Comparison of ENCODE assay signal across 1 cellular context in the genomic region with DNA sequence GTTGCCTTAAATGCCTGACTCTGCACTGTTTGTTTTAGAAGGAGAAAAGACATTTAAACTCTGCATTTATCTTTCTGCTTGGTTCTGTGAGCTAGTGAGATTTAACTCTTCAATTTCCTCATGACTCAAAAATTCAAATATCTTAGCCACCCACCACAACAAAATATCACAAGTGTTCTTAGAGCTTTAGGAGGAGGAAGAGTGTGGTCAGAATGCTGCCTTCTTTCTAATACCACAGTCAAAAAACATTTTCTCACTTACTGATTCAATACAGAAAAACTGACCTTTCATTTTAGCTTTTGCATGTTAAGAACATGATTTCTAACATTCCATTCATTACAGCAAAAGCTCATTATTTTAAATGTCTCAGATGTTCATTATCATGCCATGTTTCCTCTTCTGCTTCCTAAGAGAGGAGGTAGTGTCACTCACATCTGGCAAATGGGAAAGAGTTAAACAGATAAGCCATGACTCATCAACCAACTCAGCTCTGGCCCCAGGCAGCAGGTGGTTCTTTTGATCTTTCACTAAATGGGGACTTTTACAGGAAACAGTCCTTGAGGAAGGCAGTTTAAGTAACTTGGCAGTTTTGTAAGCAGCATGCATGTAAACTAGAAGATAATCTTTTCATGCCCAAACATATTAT.
TF ChIP-seq lines count a peak whose summit lies in the region.

No MANE protein-coding gene starts in this region.

TF ChIP-seq in K562, 482 proteins besides CTCF, POLR2A, EP300 and RAD21 (continued from another document):
- TF ChIP-seq, protein P1, sequence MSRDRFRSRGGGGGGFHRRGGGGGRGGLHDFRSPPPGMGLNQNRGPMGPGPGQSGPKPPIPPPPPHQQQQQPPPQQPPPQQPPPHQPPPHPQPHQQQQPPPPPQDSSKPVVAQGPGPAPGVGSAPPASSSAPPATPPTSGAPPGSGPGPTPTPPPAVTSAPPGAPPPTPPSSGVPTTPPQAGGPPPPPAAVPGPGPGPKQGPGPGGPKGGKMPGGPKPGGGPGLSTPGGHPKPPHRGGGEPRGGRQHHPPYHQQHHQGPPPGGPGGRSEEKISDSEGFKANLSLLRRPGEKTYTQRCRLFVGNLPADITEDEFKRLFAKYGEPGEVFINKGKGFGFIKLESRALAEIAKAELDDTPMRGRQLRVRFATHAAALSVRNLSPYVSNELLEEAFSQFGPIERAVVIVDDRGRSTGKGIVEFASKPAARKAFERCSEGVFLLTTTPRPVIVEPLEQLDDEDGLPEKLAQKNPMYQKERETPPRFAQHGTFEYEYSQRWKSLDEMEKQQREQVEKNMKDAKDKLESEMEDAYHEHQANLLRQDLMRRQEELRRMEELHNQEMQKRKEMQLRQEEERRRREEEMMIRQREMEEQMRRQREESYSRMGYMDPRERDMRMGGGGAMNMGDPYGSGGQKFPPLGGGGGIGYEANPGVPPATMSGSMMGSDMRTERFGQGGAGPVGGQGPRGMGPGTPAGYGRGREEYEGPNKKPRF (IDR thresholded peaks at IDR 0.05; ENCODE audit: low read depth, low read length), result no peak
- TF ChIP-seq HMG20B (CRISPR knock-in tag; IDR thresholded peaks at IDR 0.05) (no peak), ZNF444 (CRISPR knock-in tag; IDR thresholded peaks at IDR 0.05) (no peak), ZNF584 (CRISPR knock-in tag; IDR thresholded peaks at IDR 0.05; ENCODE audit: low read depth) (no peak), KAT2B (IDR thresholded peaks at IDR 0.05; ENCODE audit: low read depth, low read length) (no peak), PTBP1 (IDR thresholded peaks at IDR 0.05; ENCODE audit: low read depth, low read length) (no peak), ZC3H4 (CRISPR knock-in tag; IDR thresholded peaks at IDR 0.05; ENCODE audit: borderline replicate concordance) (no peak), GABPB2 (CRISPR knock-in tag; conservative IDR thresholded peaks at IDR 0.05) (no peak), FUS (optimal IDR thresholded peaks at IDR 0.05; ENCODE audit: low read depth, low read length) (no peak), ZNF175 (CRISPR knock-in tag; IDR thresholded peaks at IDR 0.05; ENCODE audit: low read depth) (no peak), ZNF124 (CRISPR knock-in tag; IDR thresholded peaks at IDR 0.05) (no peak), ZNF76 (CRISPR knock-in tag; IDR thresholded peaks at IDR 0.05; ENCODE audit: borderline replicate concordance) (no peak), CBFA2T2 (conservative IDR thresholded peaks at IDR 0.05) (peak; percentile 77), HDAC6 (IDR thresholded peaks at IDR 0.05; ENCODE audit: low read depth, low read length) (no peak)
- TF ChIP-seq, protein P2, sequence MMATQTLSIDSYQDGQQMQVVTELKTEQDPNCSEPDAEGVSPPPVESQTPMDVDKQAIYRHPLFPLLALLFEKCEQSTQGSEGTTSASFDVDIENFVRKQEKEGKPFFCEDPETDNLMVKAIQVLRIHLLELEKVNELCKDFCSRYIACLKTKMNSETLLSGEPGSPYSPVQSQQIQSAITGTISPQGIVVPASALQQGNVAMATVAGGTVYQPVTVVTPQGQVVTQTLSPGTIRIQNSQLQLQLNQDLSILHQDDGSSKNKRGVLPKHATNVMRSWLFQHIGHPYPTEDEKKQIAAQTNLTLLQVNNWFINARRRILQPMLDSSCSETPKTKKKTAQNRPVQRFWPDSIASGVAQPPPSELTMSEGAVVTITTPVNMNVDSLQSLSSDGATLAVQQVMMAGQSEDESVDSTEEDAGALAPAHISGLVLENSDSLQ (IDR thresholded peaks at IDR 0.05), result peak; percentile 90
- TF ChIP-seq, protein P3, sequence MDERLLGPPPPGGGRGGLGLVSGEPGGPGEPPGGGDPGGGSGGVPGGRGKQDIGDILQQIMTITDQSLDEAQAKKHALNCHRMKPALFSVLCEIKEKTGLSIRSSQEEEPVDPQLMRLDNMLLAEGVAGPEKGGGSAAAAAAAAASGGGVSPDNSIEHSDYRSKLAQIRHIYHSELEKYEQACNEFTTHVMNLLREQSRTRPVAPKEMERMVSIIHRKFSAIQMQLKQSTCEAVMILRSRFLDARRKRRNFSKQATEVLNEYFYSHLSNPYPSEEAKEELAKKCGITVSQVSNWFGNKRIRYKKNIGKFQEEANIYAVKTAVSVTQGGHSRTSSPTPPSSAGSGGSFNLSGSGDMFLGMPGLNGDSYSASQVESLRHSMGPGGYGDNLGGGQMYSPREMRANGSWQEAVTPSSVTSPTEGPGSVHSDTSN (CRISPR knock-in tag; IDR thresholded peaks at IDR 0.05; ENCODE audit: low read depth), result no peak
- TF ChIP-seq, protein P3 (tag; conservative IDR thresholded peaks at IDR 0.05; ENCODE audit: low read depth), result peak; percentile 71
- TF ChIP-seq, protein P4, sequence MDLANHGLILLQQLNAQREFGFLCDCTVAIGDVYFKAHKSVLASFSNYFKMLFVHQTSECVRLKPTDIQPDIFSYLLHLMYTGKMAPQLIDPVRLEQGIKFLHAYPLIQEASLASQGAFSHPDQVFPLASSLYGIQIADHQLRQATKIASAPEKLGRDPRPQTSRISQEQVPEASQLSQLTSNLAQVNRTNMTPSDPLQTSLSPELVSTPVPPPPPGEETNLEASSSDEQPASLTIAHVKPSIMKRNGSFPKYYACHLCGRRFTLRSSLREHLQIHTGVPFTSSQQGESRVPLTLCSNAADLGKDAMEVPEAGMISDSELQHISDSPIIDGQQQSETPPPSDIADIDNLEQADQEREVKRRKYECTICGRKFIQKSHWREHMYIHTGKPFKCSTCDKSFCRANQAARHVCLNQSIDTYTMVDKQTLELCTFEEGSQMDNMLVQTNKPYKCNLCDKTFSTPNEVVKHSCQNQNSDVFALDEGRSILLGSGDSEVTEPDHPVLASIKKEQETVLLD (IDR thresholded peaks at IDR 0.05), result no peak
- TF ChIP-seq, protein P5, sequence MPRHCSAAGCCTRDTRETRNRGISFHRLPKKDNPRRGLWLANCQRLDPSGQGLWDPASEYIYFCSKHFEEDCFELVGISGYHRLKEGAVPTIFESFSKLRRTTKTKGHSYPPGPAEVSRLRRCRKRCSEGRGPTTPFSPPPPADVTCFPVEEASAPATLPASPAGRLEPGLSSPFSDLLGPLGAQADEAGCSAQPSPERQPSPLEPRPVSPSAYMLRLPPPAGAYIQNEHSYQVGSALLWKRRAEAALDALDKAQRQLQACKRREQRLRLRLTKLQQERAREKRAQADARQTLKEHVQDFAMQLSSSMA (CRISPR knock-in tag; IDR thresholded peaks at IDR 0.05), result no peak
- TF ChIP-seq, protein P6, sequence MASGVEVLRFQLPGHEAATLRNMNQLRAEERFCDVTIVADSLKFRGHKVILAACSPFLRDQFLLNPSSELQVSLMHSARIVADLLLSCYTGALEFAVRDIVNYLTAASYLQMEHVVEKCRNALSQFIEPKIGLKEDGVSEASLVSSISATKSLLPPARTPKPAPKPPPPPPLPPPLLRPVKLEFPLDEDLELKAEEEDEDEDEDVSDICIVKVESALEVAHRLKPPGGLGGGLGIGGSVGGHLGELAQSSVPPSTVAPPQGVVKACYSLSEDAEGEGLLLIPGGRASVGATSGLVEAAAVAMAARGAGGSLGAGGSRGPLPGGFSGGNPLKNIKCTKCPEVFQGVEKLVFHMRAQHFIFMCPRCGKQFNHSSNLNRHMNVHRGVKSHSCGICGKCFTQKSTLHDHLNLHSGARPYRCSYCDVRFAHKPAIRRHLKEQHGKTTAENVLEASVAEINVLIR (CRISPR knock-in tag; IDR thresholded peaks at IDR 0.05), result no peak
